In the genomic region with DNA sequence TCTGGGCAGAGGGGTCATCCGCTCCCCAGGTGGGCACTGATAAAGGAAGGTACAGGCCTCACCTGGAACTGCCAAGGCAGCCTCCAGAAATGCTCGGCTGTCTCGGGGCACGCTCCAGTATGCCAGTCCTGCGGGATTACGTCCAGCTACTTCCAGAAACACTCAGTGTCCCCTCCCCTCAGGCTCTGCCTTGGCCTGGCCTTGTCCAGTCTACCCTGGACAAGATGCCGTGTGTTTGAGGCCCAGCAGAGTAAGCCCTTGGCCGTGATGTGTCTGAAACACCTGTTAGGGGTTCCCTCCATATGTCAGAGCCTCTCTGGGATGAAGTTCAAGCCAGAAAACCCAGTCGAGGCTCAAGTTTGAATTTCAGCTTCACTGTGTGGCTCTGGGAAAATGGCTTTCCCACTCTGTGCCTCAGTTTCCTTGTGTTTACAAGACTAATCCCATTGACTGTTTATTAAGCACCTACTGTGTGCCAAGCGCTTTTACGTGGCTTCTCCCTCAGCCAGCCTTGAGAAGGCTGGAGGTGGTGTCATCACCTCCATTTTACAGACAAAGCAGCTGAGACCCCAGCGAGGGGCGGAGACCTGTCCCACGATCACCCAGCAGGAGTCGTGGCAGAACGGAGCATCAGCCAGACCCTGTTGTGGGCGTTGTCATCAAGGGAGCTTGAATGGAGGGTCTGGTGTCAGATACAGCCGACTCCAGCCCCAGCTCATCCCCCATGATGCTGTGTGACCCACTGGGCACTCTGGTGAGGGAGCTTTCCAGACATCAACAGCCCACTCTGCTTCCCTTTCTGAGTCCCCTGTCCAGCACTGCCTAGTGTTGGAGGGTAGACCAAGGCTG, we compare ENCODE assay signal across 9 cellular contexts. TPM values are rescaled to one million over a fixed set of nuclear protein-coding genes. Genes with fewer than 3 reads are reported as not detected.
DNase-seq lines count a peak whose midpoint lies in the region; ATAC-seq and TF ChIP-seq lines count a peak whose summit lies in the region.
"Had no signal": no experiment of that assay in that cellular context is flagged by ENCODE, and none has a peak within 500 bp of the region (broad histone marks: within the 10 kb centered on the region; RNA-seq: fewer than 3 reads in every experiment).

No MANE protein-coding gene starts in this region.

- H3F3A ChIP-seq in PC-3 (ENCODE audit: low read length, unreplicated experiment) = no peaks in the 10 kb centered on the region

- H3K4me3 ChIP-seq in PC-3 (ENCODE audit: low read length) (peak overlapping the region; percentile 80; the same call in 1 of the 2 replicates), coronary artery (no peak overlapping the region)

- peaks cover 26% of the 10 kb centered on the region for H3K79me2 ChIP-seq in PC-3 (ENCODE audit: low read length)

- POLR2A ChIA-PET in PC-3 (lab: Charles Lee; ENCODE audit: unreplicated experiment) = no interaction called here

- ATAC-seq in PC-3 (no peak), HG02981 (IDR thresholded peaks at IDR 0.05; ENCODE audit: unreplicated experiment) (no peak), HG03469 (IDR thresholded peaks at IDR 0.05; ENCODE audit: unreplicated experiment) (no peak)

- peaks cover 17% of the 10 kb centered on the region for H3K4me1 Mint-ChIP-seq in neural crest cell

- no peak overlapping the region for H2AFZ ChIP-seq in PC-3 (ENCODE audit: low read length)

- no peaks in the 10 kb centered on the region for H3K27me3 ChIP-seq in PC-3 (ENCODE audit: low read length)

- DNase-seq in ELR (ENCODE audit: low read depth) (peak; percentile 48), PC-3 (no peak), coronary artery (ENCODE audit: low spot score) (peak; percentile 74), neural crest cell (ENCODE audit: low read depth, low spot score) (no peak), KG1 (lab: John Stamatoyannopoulos, UW) (no peak), amygdala (lab: John Stamatoyannopoulos, UW) (no peak)
- DNase-seq: activated CD4-positive, alpha-beta T cell treated with anti-CD3 and anti-CD28 coated beads for 48 hours had no signal

- H3K4me3 Mint-ChIP-seq in neural crest cell = peak overlapping the region; percentile 91

- H3K9me3 ChIP-seq in PC-3 (ENCODE audit: low read length) = no peaks in the 10 kb centered on the region

- H4K20me1 ChIP-seq in PC-3 (ENCODE audit: low read length) = no peaks in the 10 kb centered on the region; the same call in 1 of the 2 replicates

- H3K27me3 Mint-ChIP-seq in neural crest cell (ENCODE audit: low read depth) = no peaks in the 10 kb centered on the region

- H3K36me3 ChIP-seq in PC-3 (ENCODE audit: low read depth, low read length) = no peaks in the 10 kb centered on the region

- peaks cover 12% of the 10 kb centered on the region for H3K4me1 ChIP-seq in PC-3 (ENCODE audit: insufficient read depth, low read length)

- no peaks in the 10 kb centered on the region for H3K9me3 Mint-ChIP-seq in neural crest cell

- H3K27ac Mint-ChIP-seq in neural crest cell (ENCODE audit: unreplicated experiment) = peak overlapping the region; percentile 87

- H3K27ac ChIP-seq in PC-3 (ENCODE audit: low read length) = no peak overlapping the region
- H3K27ac ChIP-seq in coronary artery = peak overlapping the region in 1 of 2 donors; percentile 93

- peaks cover 4% of the 10 kb centered on the region for H3K36me3 Mint-ChIP-seq in neural crest cell (ENCODE audit: low read depth)

- H3K9ac ChIP-seq in PC-3 (ENCODE audit: low read length) = peak overlapping the region; percentile 99; the same call in 1 of the 2 replicates

- BruUV-seq in PC-3 (replicated peaks; lab: Mats Ljungman, UMichigan) = no TSS peak

- H3K9me2 ChIP-seq in PC-3 (replicated peaks; ENCODE audit: low read length) = no peaks in the 10 kb centered on the region

- H3K4me2 ChIP-seq in PC-3 (ENCODE audit: low read length) = peak overlapping the region; percentile 95

- TF ChIP-seq CTCF in PC-3 (conservative IDR thresholded peaks at IDR 0.05; ENCODE audit: low read depth, low read length) (no peak), coronary artery (IDR thresholded peaks at IDR 0.05) (no peak), neural crest cell (conservative IDR thresholded peaks at IDR 0.05) (no peak)

- CTCF ChIA-PET in PC-3 (lab: Charles Lee) = interaction anchor here (0.6 kb wide), 1 partner anchor 9 kb away, joined by 3 read pairs; no protein-coding TSS in a partner anchor

- intact Hi-C loops in PC-3 (cut with micrococcal nuclease) = no loop called here

RNA-seq across cellular contexts. Expression of a gene that starts 2.0 kb away (rescaled TPM):
- total RNA-seq in PC-3 (2014; rRNA removed) (13.9 and 15.8 TPM in 2 replicates), neural crest cell (72.5 and 74.8 TPM in 2 replicates)

RNA-seq across cellular contexts. Expression of a gene that starts 22.6 kb away (rescaled TPM):
- 31.1 and 35.0 TPM in 2 replicates for total RNA-seq in PC-3 (2014; rRNA removed)
- not detected in 2 replicates for total RNA-seq in neural crest cell

RNA-seq across cellular contexts. Expression of a gene that starts 42.0 kb away (rescaled TPM):
- total RNA-seq in PC-3 (2014; rRNA removed) (34.2 and 44.7 TPM in 2 replicates), neural crest cell (16.9 and 17.2 TPM in 2 replicates)

RNA-seq across cellular contexts. Expression of a gene that starts 52.8 kb away (rescaled TPM):
- 5.7 and 6.7 TPM in 2 replicates for total RNA-seq in PC-3 (2014; rRNA removed)
- total RNA-seq in neural crest cell = 9.2 and 9.9 TPM in 2 replicates

RNA-seq across cellular contexts. Expression of a gene that starts 53.4 kb away (rescaled TPM):
- total RNA-seq in PC-3 (2014; rRNA removed) (6.7 and 8.1 TPM in 2 replicates), neural crest cell (12.6 and 13.4 TPM in 2 replicates)

Comparison
In these comparisons a context has a peak if more than half of its experiments do, and no peak if none do; other contexts are left out.
1. DNase-seq: peak in ELR (single experiment) and coronary artery (single experiment); none in PC-3 (single experiment), neural crest cell (single experiment), KG1 (single experiment) and amygdala (0 of 56).
2. RNA of a gene that starts 22.6 kb away (total RNA-seq): 31.1 to 35.0 TPM in PC-3; not detected in neural crest cell; every median in the first group is over 10 times any median in the second.